18 cellular contexts compared by ENCODE assay signal in genomic region chr11:80843266-80843974, GRCh38.
DNase-seq lines count a peak whose midpoint lies in the region; ATAC-seq and TF ChIP-seq lines count a peak whose summit lies in the region.
"Had no signal": no experiment of that assay in that cellular context is flagged by ENCODE, and none has a peak within 500 bp of the region (broad histone marks: within the 10 kb centered on the region; RNA-seq: fewer than 3 reads in every experiment).

No MANE protein-coding gene starts in this region.

- H2BK15ac ChIP-seq in mesenchymal stem cell (ENCODE audit: low read depth, poor library complexity, severe bottlenecking), result no peak overlapping the region

- no peak overlapping the region for H3K27ac Mint-ChIP-seq in MCF 10A (ENCODE audit: low read depth, unreplicated experiment)
- H3K27ac Mint-ChIP-seq: CD14-positive monocyte; stimulated activated naive B cell treated with anti-CD40 and anti-IgM and Interleukin-4, amounts not matched to agents 10 μg/mL and 1 μg/mL and 100 μg/mL, for 72 hours had no signal

- intact Hi-C loops in mammary epithelial cell (cut with micrococcal nuclease) (no loop called here), MCF 10A (cut with micrococcal nuclease) (no loop called here)

- in situ Hi-C loops in mammary epithelial cell (cut with MboI; ENCODE audit: low sequenced_read_pairs in 2 of 2), result no loop called here

- no peak overlapping the region for H2BK120ac ChIP-seq in mesenchymal stem cell (ENCODE audit: low read depth, low read length)

- no peak for TF ChIP-seq CTCF in mammary epithelial cell (conservative IDR thresholded peaks at IDR 0.05 in 1 of 2, IDR thresholded peaks at IDR 0.05 in 1 of 2; ENCODE audit: extremely low read depth in 1 of 2, insufficient read depth in 1 of 2, low read depth in 1 of 2, low read length in 2 of 2)
- no peak for TF ChIP-seq CTCF in MCF 10A (IDR thresholded peaks at IDR 0.05; ENCODE audit: unreplicated experiment)

- dilution Hi-C loops in mammary epithelial cell (cut with HindIII; ENCODE audit: low sequenced_read_pairs), result no loop called here

- H3K4me2 ChIP-seq in mammary epithelial cell (ENCODE audit: insufficient read depth, low read depth, low read length), result no peak overlapping the region
- H3K4me2 ChIP-seq in mesenchymal stem cell (ENCODE audit: low read length, poor library complexity, severe bottlenecking), result no peak overlapping the region
- H3K4me2 ChIP-seq in Karpas-422 (ENCODE audit: low read depth, low read length, poor library complexity, severe bottlenecking), result no peak overlapping the region
- H3K4me2 ChIP-seq: KMS-11 had no signal

- H3K9me3 ChIP-seq in mammary epithelial cell (replicated peaks; ENCODE audit: insufficient read depth, low read length) (no peaks in the 10 kb centered on the region), mesenchymal stem cell (ENCODE audit: control insufficient read depth, low read length) (no peaks in the 10 kb centered on the region), Karpas-422 (ENCODE audit: low read length) (no peaks in the 10 kb centered on the region)
- H3K9me3 ChIP-seq: uterus had no signal

- H2BK12ac ChIP-seq in mesenchymal stem cell (ENCODE audit: low read length in 2 of 2), result no peak overlapping the region

- H2BK5ac ChIP-seq in mesenchymal stem cell (ENCODE audit: low read depth, low read length, poor library complexity, severe bottlenecking), result no peak overlapping the region

- no peak overlapping the region for H2AFZ ChIP-seq in mammary epithelial cell (ENCODE audit: low read depth, low read length)
- H2AFZ ChIP-seq in mesenchymal stem cell (ENCODE audit: low read depth, low read length), result no peak overlapping the region
- H2AFZ ChIP-seq in Karpas-422 (ENCODE audit: low read length), result no peak overlapping the region

- H3K4me3 ChIP-seq in mammary epithelial cell (replicated peaks in 1 of 3; ENCODE audit: insufficient read depth in 1 of 3, low read depth in 2 of 3, low read length in 3 of 3) (no peak overlapping the region), mesenchymal stem cell (ENCODE audit: insufficient read depth in 1 of 2, low read depth in 1 of 2, low read length in 2 of 2) (no peak overlapping the region), Karpas-422 (ENCODE audit: low read length) (no peak overlapping the region)
- H3K4me3 ChIP-seq: uterus had no signal

- no peaks in the 10 kb centered on the region for H3K36me3 Mint-ChIP-seq in MCF 10A (ENCODE audit: insufficient read depth, unreplicated experiment)
- H3K36me3 Mint-ChIP-seq: CD14-positive monocyte; stimulated activated naive B cell treated with anti-CD40 and anti-IgM and Interleukin-4, amounts not matched to agents 10 μg/mL and 1 μg/mL and 100 μg/mL, for 72 hours had no signal

- POLR2A ChIA-PET in MCF 10A (lab: Yijun Ruan, JAX), result interaction anchor here (1.6 kb wide), 1 partner anchor 14 kb away, joined by 4 read pairs; no protein-coding TSS in a partner anchor

- H3K4me1 Mint-ChIP-seq in MCF 10A (ENCODE audit: insufficient read depth, unreplicated experiment), result peaks cover 13% of the 10 kb centered on the region
- H3K4me1 Mint-ChIP-seq: CD14-positive monocyte; stimulated activated naive B cell treated with anti-CD40 and anti-IgM and Interleukin-4, amounts not matched to agents 10 μg/mL and 1 μg/mL and 100 μg/mL, for 72 hours had no signal

- no peak overlapping the region for H4K91ac ChIP-seq in mesenchymal stem cell (ENCODE audit: low read length)

- no peak overlapping the region for H3K23ac ChIP-seq in mesenchymal stem cell (ENCODE audit: low read length in 2 of 2)

- ATAC-seq in GM21825 (IDR thresholded peaks at IDR 0.05; ENCODE audit: unreplicated experiment) (peak; percentile 39), HG03135 (IDR thresholded peaks at IDR 0.05; ENCODE audit: unreplicated experiment) (peak; percentile 48)
- ATAC-seq: stimulated activated naive B cell treated with anti-CD40 and anti-IgM and Interleukin-4, amounts not matched to agents 10 μg/mL and 1 μg/mL and 100 μg/mL, for 72 hours had no signal

- no peak overlapping the region for H3K4ac ChIP-seq in mesenchymal stem cell (ENCODE audit: low read depth in 1 of 2, low read length in 2 of 2)

- no peak overlapping the region for H3K4me3 Mint-ChIP-seq in MCF 10A (ENCODE audit: unreplicated experiment)
- H3K4me3 Mint-ChIP-seq: CD14-positive monocyte; stimulated activated naive B cell treated with anti-CD40 and anti-IgM and Interleukin-4, amounts not matched to agents 10 μg/mL and 1 μg/mL and 100 μg/mL, for 72 hours had no signal

- no peaks in the 10 kb centered on the region for H3K9me3 Mint-ChIP-seq in MCF 10A (ENCODE audit: unreplicated experiment)
- H3K9me3 Mint-ChIP-seq: CD14-positive monocyte had no signal

- H3K27ac ChIP-seq in mammary epithelial cell (ENCODE audit: insufficient read depth, low read depth, low read length), result no peak overlapping the region
- no peak overlapping the region for H3K27ac ChIP-seq in mesenchymal stem cell (ENCODE audit: low read length, poor library complexity, severe bottlenecking)
- H3K27ac ChIP-seq in Karpas-422 (ENCODE audit: low read length), result no peak overlapping the region
- H3K27ac ChIP-seq: KMS-11, uterus had no signal

- H3K36me3 ChIP-seq in mammary epithelial cell (ENCODE audit: insufficient read depth, low read length), result no peaks in the 10 kb centered on the region
- H3K36me3 ChIP-seq in mesenchymal stem cell (ENCODE audit: control insufficient read depth in 1 of 2, insufficient read depth in 2 of 2, low read depth in 1 of 2, low read length in 2 of 2), result no peaks in the 10 kb centered on the region
- H3K36me3 ChIP-seq in Karpas-422 (ENCODE audit: insufficient read depth, low read length), result no peaks in the 10 kb centered on the region
- H3K36me3 ChIP-seq: uterus had no signal

- H3K9ac ChIP-seq in mammary epithelial cell (ENCODE audit: insufficient read depth, low read length), result no peak overlapping the region
- H3K9ac ChIP-seq in mesenchymal stem cell (ENCODE audit: low read length), result no peak overlapping the region
- no peak overlapping the region for H3K9ac ChIP-seq in Karpas-422 (ENCODE audit: low read length)
- H3K9ac ChIP-seq: KMS-11 had no signal

- no peak overlapping the region for H3K14ac ChIP-seq in mesenchymal stem cell (ENCODE audit: low read length in 2 of 2)

- H3K18ac ChIP-seq in mesenchymal stem cell (ENCODE audit: low read depth in 1 of 2, low read length in 2 of 2), result no peak overlapping the region

- H3K79me1 ChIP-seq in mesenchymal stem cell (replicated peaks; ENCODE audit: low read length, poor library complexity, severe bottlenecking), result no peaks in the 10 kb centered on the region

- H3K27me3 ChIP-seq in mammary epithelial cell (ENCODE audit: insufficient read depth, low read length) (no peaks in the 10 kb centered on the region), mesenchymal stem cell (ENCODE audit: control insufficient read depth in 1 of 2, insufficient read depth in 1 of 2, low read length in 2 of 2) (no peaks in the 10 kb centered on the region), Karpas-422 (ENCODE audit: low read length) (no peaks in the 10 kb centered on the region)
- H3K27me3 ChIP-seq: uterus had no signal

- H3K4me1 ChIP-seq in mammary epithelial cell (ENCODE audit: insufficient read depth, low read length), result peaks cover 3% of the 10 kb centered on the region
- H3K4me1 ChIP-seq in mesenchymal stem cell (ENCODE audit: control insufficient read depth, insufficient read depth, low read depth, low read length), result no peaks in the 10 kb centered on the region
- no peaks in the 10 kb centered on the region for H3K4me1 ChIP-seq in Karpas-422 (ENCODE audit: low read length)
- H3K4me1 ChIP-seq: uterus had no signal

- BruUV-seq in mammary epithelial cell (replicated peaks; lab: Mats Ljungman, UMichigan) (no TSS peak), MCF 10A (replicated peaks; lab: Mats Ljungman, UMichigan) (no TSS peak)

- H4K20me1 ChIP-seq in mammary epithelial cell (ENCODE audit: insufficient read depth, low read length) (no peaks in the 10 kb centered on the region), Karpas-422 (ENCODE audit: insufficient read depth, low read depth, low read length) (no peaks in the 10 kb centered on the region)

- H3K27me3 Mint-ChIP-seq in MCF 10A (ENCODE audit: insufficient read depth, unreplicated experiment), result no peaks in the 10 kb centered on the region
- H3K27me3 Mint-ChIP-seq: stimulated activated naive B cell treated with anti-CD40 and anti-IgM and Interleukin-4, amounts not matched to agents 10 μg/mL and 1 μg/mL and 100 μg/mL, for 72 hours had no signal

- CTCF ChIA-PET in mammary epithelial cell (lab: Charles Lee; ENCODE audit: low non-redundant PET) (no interaction called here), MCF 10A (lab: Yijun Ruan, JAX) (interaction anchor here (0.6 to 1.1 kb wide), 2 partner anchors 8 to 86 kb away, joined by 3 read pairs; no protein-coding TSS in a partner anchor)

- no peaks in the 10 kb centered on the region for H3K9me2 ChIP-seq in Karpas-422 (replicated peaks; ENCODE audit: insufficient read depth, low read length)

- H2AK5ac ChIP-seq in mesenchymal stem cell (ENCODE audit: low read length, severe bottlenecking), result no peak overlapping the region

- H4K8ac ChIP-seq in mesenchymal stem cell (ENCODE audit: low read length), result no peak overlapping the region

- 83% methylated on average over 2 of the region's 2 CpGs for WGBS in mammary epithelial cell (ENCODE audit: low coverage, missing lambda C conversion rate)
- 92% methylated on average over 2 of the region's 2 CpGs for WGBS in mesenchymal stem cell

- no peaks in the 10 kb centered on the region for H3K79me2 ChIP-seq in mammary epithelial cell (ENCODE audit: insufficient read depth, low read length)
- no peaks in the 10 kb centered on the region for H3K79me2 ChIP-seq in Karpas-422 (ENCODE audit: low read length)

- DNase-seq in mammary epithelial cell (peak; percentile 29), MCF 10A (ENCODE audit: unreplicated experiment) (no peak), renal cortical epithelial cell (ENCODE audit: low read depth) (peak; percentile 14), mesenchymal stem cell (no peak), Karpas-422 (no peak)
- no peak for DNase-seq in activated CD4-positive, alpha-beta T cell treated with anti-CD3 and anti-CD28 coated beads, Interleukin-2, amount 50 U/mL, for 4 hours
- DNase-seq: 8988T; activated CD8-positive, alpha-beta memory T cell treated with anti-CD3 and anti-CD28 coated beads for 24 hours; anterior cingulate cortex; erythroblast; NCI-H1694; OCI-M1; stimulated activated naive B cell treated with anti-CD40 and anti-IgM and Interleukin-4, amounts not matched to agents 10 μg/mL and 1 μg/mL and 100 μg/mL, for 72 hours; uterus had no signal

Comparison
In these comparisons a context has a peak if more than half of its experiments do, and no peak if none do; other contexts are left out.
1. DNase-seq: peak in mammary epithelial cell (single experiment) and renal cortical epithelial cell (single experiment); none in MCF 10A (single experiment), activated CD4-positive, alpha-beta T cell treated with anti-CD3 and anti-CD28 coated beads, Interleukin-2, amount 50 U/mL, for 4 hours (0 of 2), mesenchymal stem cell (single experiment) and Karpas-422 (single experiment).